Comparison of ENCODE assay signal across 8 cellular contexts in genomic region chr14:64510825-64511679, GRCh38. TPM values are rescaled to one million over a fixed set of nuclear protein-coding genes. Genes with fewer than 3 reads are reported as not detected.
A peak's percentile ranks its signal among the peaks of the same experiment; 100 is the strongest.
DNase-seq lines count a peak whose midpoint lies in the region; ATAC-seq and TF ChIP-seq lines count a peak whose summit lies in the region.

No MANE protein-coding gene starts in this region.

- no peaks in the 10 kb centered on the region for H3K27me3 ChIP-seq in skeletal muscle tissue (ENCODE audit: control insufficient read depth in 3 of 3, insufficient read depth in 3 of 3, low read length in 3 of 3)

- H3K9ac ChIP-seq in skeletal muscle tissue (ENCODE audit: low read depth in 1 of 3, low read length in 3 of 3) = peak overlapping the region in 1 of 3 donors; percentile 11

- in situ Hi-C loops in astrocyte of the cerebellum (cut with HindIII; ENCODE audit: low sequenced_read_pairs) = no loop called here

- no peaks in the 10 kb centered on the region for H3K36me3 ChIP-seq in skeletal muscle tissue (ENCODE audit: control insufficient read depth in 3 of 3, insufficient read depth in 3 of 3, low read length in 3 of 3)

- H3K4me1 Mint-ChIP-seq in T-helper 2 cell treated with Interferon-gamma antibody and Interleukin-4, amounts not matched to agents 5 μg/mL and 100 μg/mL, for 36 hours (ENCODE audit: low read depth) = peaks cover 59% of the 10 kb centered on the region

- peak; percentile 92 for TF ChIP-seq CTCF in astrocyte of the cerebellum (IDR thresholded peaks at IDR 0.05; ENCODE audit: low read depth, low read length, missing control alignments)

- H3K27ac ChIP-seq in skeletal muscle tissue (ENCODE audit: low read depth, low read length) = peak overlapping the region; percentile 28

- no peak for ATAC-seq in HG03571 (IDR thresholded peaks at IDR 0.05; ENCODE audit: unreplicated experiment)

- H3K27me3 Mint-ChIP-seq in T-helper 2 cell treated with Interferon-gamma antibody and Interleukin-4, amounts not matched to agents 5 μg/mL and 100 μg/mL, for 36 hours (ENCODE audit: low read depth) = no peaks in the 10 kb centered on the region

- no peaks in the 10 kb centered on the region for H3K9me3 ChIP-seq in skeletal muscle tissue (ENCODE audit: control insufficient read depth in 3 of 3, low read length in 3 of 3)

- peaks cover 22% of the 10 kb centered on the region for H3K36me3 Mint-ChIP-seq in T-helper 2 cell treated with Interferon-gamma antibody and Interleukin-4, amounts not matched to agents 5 μg/mL and 100 μg/mL, for 36 hours (ENCODE audit: low read depth)

- H3K9me3 Mint-ChIP-seq in T-helper 2 cell treated with Interferon-gamma antibody and Interleukin-4, amounts not matched to agents 5 μg/mL and 100 μg/mL, for 36 hours = no peaks in the 10 kb centered on the region

- peaks cover 23 to 50% (median 43%) of the 10 kb centered on the region in 3 donors for H3K4me1 ChIP-seq in skeletal muscle tissue (ENCODE audit: control insufficient read depth in 3 of 3, insufficient read depth in 3 of 3, low read length in 3 of 3)

- peak overlapping the region; percentile 71 for H3K27ac Mint-ChIP-seq in T-helper 2 cell treated with Interferon-gamma antibody and Interleukin-4, amounts not matched to agents 5 μg/mL and 100 μg/mL, for 36 hours

- no peak overlapping the region for H3K4me3 ChIP-seq in astrocyte of the cerebellum (ENCODE audit: low read depth, low read length)
- no peak overlapping the region for H3K4me3 ChIP-seq in skeletal muscle tissue (ENCODE audit: low read length in 3 of 3)

- peak overlapping the region; percentile 65 for H3K4me3 Mint-ChIP-seq in T-helper 2 cell treated with Interferon-gamma antibody and Interleukin-4, amounts not matched to agents 5 μg/mL and 100 μg/mL, for 36 hours

- DNase-seq in activated gamma-delta T cell treated with Interleukin-2 at 50 U/mL for 16 hours (peak; percentile 69), activated gamma-delta T cell (lab: John Stamatoyannopoulos, UW) (no peak), NCI-H1930 (lab: John Stamatoyannopoulos, UW) (peak; percentile 31 to 58), astrocyte of the cerebellum (ENCODE audit: low read depth) (peak; percentile 48), hippocampal formation (lab: John Stamatoyannopoulos, UW) (peak; percentile 46 to 80)
- DNase-seq in T-helper 2 cell treated with Interferon-gamma antibody and Interleukin-4, amounts not matched to agents 5 μg/mL and 100 μg/mL, for 36 hours (ENCODE audit: low spot score) = peak; percentile 57

RNA-seq across cellular contexts. Expression of gene ZBTB1, which starts 6.5 kb away (rescaled TPM):
- 32.9 TPM for total RNA-seq in skeletal muscle tissue

RNA-seq across cellular contexts. Expression of gene ZBTB25, which starts 7.4 kb away (rescaled TPM):
- total RNA-seq in skeletal muscle tissue = 5.7 TPM

RNA-seq across cellular contexts. Expression of gene HSPA2, which starts 29.5 kb away (rescaled TPM):
- total RNA-seq in skeletal muscle tissue = 11.0 TPM

RNA-seq across cellular contexts. Expression of gene PPP1R36, which starts 38.7 kb away (rescaled TPM):
- 0.52 TPM for total RNA-seq in skeletal muscle tissue

RNA-seq across cellular contexts. Expression of gene AKAP5, which starts 45.8 kb away (rescaled TPM):
- total RNA-seq in skeletal muscle tissue = 0.52 TPM
